ENCODE assay signal across 19 cellular contexts in the genomic region with DNA sequence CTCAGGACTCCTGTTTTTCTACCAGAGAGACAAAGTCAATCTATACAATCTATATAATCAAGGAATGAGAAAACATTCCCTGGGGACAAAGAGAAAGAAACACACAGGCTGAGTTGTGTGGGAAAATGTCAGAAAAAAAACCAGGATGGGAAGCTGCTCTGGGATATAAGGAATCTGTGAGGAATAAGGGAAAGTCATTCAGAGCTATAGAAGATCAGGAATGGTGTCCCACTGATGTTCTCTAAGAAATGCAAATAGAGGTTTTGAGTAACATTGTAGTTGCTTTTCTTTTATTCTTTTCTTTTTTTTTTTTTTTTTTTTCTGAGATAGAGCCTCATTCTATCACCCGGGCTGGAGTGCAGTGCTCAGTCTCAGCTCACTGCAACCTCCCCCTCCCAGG.
A peak's percentile ranks its signal among the peaks of the same experiment; 100 is the strongest.
DNase-seq lines count a peak whose midpoint lies in the region; ATAC-seq, FAIRE-seq and TF ChIP-seq lines count a peak whose summit lies in the region.
"Had no signal": no experiment of that assay in that cellular context is flagged by ENCODE, and none has a peak within 500 bp of the region (broad histone marks: within the 10 kb centered on the region; RNA-seq: fewer than 3 reads in every experiment).

No MANE protein-coding gene starts in this region.

- ATAC-seq in K562 (no peak), GM21390 (IDR thresholded peaks at IDR 0.05; ENCODE audit: unreplicated experiment) (no peak), upper lobe of right lung (no peak), GM18907 (IDR thresholded peaks at IDR 0.05; ENCODE audit: unreplicated experiment) (no peak)

- WGBS in HUES64: 58% methylated on average over 1 of the region's 1 CpG
- WGBS in K562 (ENCODE audit: insufficient coverage, low coverage, missing lambda C conversion rate): no CpG with 5 or more reads among the region's 1 CpG

- in situ Hi-C loops in K562 (cut with MboI): no loop called here

- no peaks in the 10 kb centered on the region for H3K9me1 ChIP-seq in K562 (ENCODE audit: control insufficient read depth, insufficient read depth, low read length)

- POLR2A ChIA-PET in K562 (lab: Yijun Ruan, JAX): no interaction called here

- no peaks in the 10 kb centered on the region for H3K79me2 ChIP-seq in K562 (ENCODE audit: control insufficient read depth, insufficient read depth, low read length)

- TF ChIP-seq EP300 in K562 (IDR thresholded peaks at IDR 0.05; ENCODE audit: low read length): no peak

- 0 out of 2 replicates have a peak, but pooled peaks cover 5% of the 10 kb centered on the region for H3K9me3 ChIP-seq in HUES64 (ENCODE audit: insufficient read depth, low read depth, low read length)
- peaks cover 9% of the 10 kb centered on the region for H3K9me3 ChIP-seq in K562 (replicated peaks; ENCODE audit: control insufficient read depth, insufficient read depth, low read depth, low read length)
- no peaks in the 10 kb centered on the region for H3K9me3 ChIP-seq in upper lobe of right lung
- H3K9me3 ChIP-seq: BE2C had no signal

- H3K9ac ChIP-seq in HUES64 (ENCODE audit: low read depth, low read length): no peak overlapping the region
- 0 out of 4 replicates have a peak overlapping the region, but pooled peaks of 1 of the 2 experiments have one; percentile 22 for H3K9ac ChIP-seq in K562 (ENCODE audit: insufficient read depth in 1 of 2, low read depth in 2 of 2, low read length in 2 of 2)

- no peaks in the 10 kb centered on the region for H3K36me3 ChIP-seq in HUES64 (ENCODE audit: insufficient read depth, low read length)
- no peaks in the 10 kb centered on the region for H3K36me3 ChIP-seq in K562 (ENCODE audit: control insufficient read depth, insufficient read depth, low read length)
- H3K36me3 ChIP-seq in upper lobe of right lung: no peaks in the 10 kb centered on the region
- H3K36me3 ChIP-seq: BE2C had no signal

- peak overlapping the region; percentile 70 for H2AFZ ChIP-seq in K562 (ENCODE audit: low read depth, low read length)

- peak overlapping the region; percentile 81; the same call in 1 of the 2 replicates for H3K27ac ChIP-seq in HUES64 (ENCODE audit: low read depth, low read length)
- peak overlapping the region; percentile 56; the same call in 1 of the 3 replicates for H3K27ac ChIP-seq in K562 (ENCODE audit: extremely low read depth, low read depth, low read length)
- H3K27ac ChIP-seq in upper lobe of right lung: no peak overlapping the region
- H3K27ac ChIP-seq: C4-2B had no signal

- TF ChIP-seq CTCF in K562 (IDR thresholded peaks at IDR 0.05 in 2 of 3, conservative IDR thresholded peaks at IDR 0.05 in 1 of 3; ENCODE audit: insufficient read depth in 2 of 3, low read depth in 1 of 3, low read length in 3 of 3): no peak
- TF ChIP-seq CTCF in upper lobe of right lung (IDR thresholded peaks at IDR 0.05): no peak

- intact Hi-C loops in K562 (cut with micrococcal nuclease) (loop anchor here (10.0 kb wide), 1 partner anchor 311 kb away; no protein-coding TSS in a partner anchor), upper lobe of right lung (cut with DNase I) (no loop called here)

- H3K4me1 ChIP-seq in HUES64 (ENCODE audit: insufficient read depth, low read length) (peaks cover 12% of the 10 kb centered on the region), K562 (replicated peaks in 1 of 2; ENCODE audit: control insufficient read depth in 2 of 2, insufficient read depth in 2 of 2, low read length in 2 of 2) (peaks cover 19 to 60% of the 10 kb centered on the region in 2 experiments), upper lobe of right lung (no peaks in the 10 kb centered on the region)

- no peak for TF ChIP-seq RAD21 in K562 (CRISPR knock-in tag; conservative IDR thresholded peaks at IDR 0.05 in 1 of 2, IDR thresholded peaks at IDR 0.05 in 1 of 2)

- no peak for TF ChIP-seq POLR2A in H54 (IDR thresholded peaks at IDR 0.05; ENCODE audit: low read depth, low read length)
- TF ChIP-seq POLR2A in K562 (conservative IDR thresholded peaks at IDR 0.05): no peak

- CTCF ChIA-PET in K562 (lab: Yijun Ruan, JAX; ENCODE audit: low intra/inter-chr PET ratio): no interaction called here

- H4K20me1 ChIP-seq in K562 (replicated peaks; ENCODE audit: control insufficient read depth, insufficient read depth, low read length): no peaks in the 10 kb centered on the region

- H3K27me3 ChIP-seq in HUES64 (ENCODE audit: insufficient read depth, low read length) (no peaks in the 10 kb centered on the region), K562 (ENCODE audit: control insufficient read depth in 2 of 2, insufficient read depth in 2 of 2, low read length in 2 of 2) (no peaks in the 10 kb centered on the region), upper lobe of right lung (no peaks in the 10 kb centered on the region)
- H3K27me3 ChIP-seq: BE2C had no signal

- H3K4me2 ChIP-seq in K562 (ENCODE audit: insufficient read depth, low read length): peak overlapping the region; percentile 25

- DNase-seq in H54 (ENCODE audit: insufficient read length, low spot score) (no peak), K562 (ENCODE audit: extremely low read depth in 1 of 4, low spot score in 3 of 4) (no peak), iPS DF 19.7 (ENCODE audit: low read depth, low spot score) (peak; percentile 48), upper lobe of right lung (no peak), SW 1271 (lab: John Stamatoyannopoulos, UW) (no peak)
- DNase-seq: BE2C; CD4-positive, alpha-beta memory T cell; DMS153; DMS79 treated with DMSO at 0.1 percent for 48 hours; EL; H7 had no signal

- FAIRE-seq in H54 (lab: Jason Lieb, UNC) (peak; percentile 30), K562 (lab: Jason Lieb, UNC) (no peak)
- FAIRE-seq: A204.1, G401.6, GM12891, GM19239 had no signal

- no TSS peak for BruUV-seq in K562 (replicated peaks; lab: Mats Ljungman, UMichigan)

- no peak overlapping the region for H3K4me3 ChIP-seq in HUES64 (ENCODE audit: low read length)
- H3K4me3 ChIP-seq in K562: no peak overlapping the region
- no peak overlapping the region for H3K4me3 ChIP-seq in upper lobe of right lung

TF ChIP-seq in K562, 482 proteins besides CTCF, POLR2A, EP300 and RAD21:
- TF ChIP-seq, protein P1, sequence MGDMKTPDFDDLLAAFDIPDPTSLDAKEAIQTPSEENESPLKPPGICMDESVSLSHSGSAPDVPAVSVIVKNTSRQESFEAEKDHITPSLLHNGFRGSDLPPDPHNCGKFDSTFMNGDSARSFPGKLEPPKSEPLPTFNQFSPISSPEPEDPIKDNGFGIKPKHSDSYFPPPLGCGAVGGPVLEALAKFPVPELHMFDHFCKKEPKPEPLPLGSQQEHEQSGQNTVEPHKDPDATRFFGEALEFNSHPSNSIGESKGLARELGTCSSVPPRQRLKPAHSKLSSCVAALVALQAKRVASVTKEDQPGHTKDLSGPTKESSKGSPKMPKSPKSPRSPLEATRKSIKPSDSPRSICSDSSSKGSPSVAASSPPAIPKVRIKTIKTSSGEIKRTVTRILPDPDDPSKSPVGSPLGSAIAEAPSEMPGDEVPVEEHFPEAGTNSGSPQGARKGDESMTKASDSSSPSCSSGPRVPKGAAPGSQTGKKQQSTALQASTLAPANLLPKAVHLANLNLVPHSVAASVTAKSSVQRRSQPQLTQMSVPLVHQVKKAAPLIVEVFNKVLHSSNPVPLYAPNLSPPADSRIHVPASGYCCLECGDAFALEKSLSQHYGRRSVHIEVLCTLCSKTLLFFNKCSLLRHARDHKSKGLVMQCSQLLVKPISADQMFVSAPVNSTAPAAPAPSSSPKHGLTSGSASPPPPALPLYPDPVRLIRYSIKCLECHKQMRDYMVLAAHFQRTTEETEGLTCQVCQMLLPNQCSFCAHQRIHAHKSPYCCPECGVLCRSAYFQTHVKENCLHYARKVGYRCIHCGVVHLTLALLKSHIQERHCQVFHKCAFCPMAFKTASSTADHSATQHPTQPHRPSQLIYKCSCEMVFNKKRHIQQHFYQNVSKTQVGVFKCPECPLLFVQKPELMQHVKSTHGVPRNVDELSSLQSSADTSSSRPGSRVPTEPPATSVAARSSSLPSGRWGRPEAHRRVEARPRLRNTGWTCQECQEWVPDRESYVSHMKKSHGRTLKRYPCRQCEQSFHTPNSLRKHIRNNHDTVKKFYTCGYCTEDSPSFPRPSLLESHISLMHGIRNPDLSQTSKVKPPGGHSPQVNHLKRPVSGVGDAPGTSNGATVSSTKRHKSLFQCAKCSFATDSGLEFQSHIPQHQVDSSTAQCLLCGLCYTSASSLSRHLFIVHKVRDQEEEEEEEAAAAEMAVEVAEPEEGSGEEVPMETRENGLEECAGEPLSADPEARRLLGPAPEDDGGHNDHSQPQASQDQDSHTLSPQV (IDR thresholded peaks at IDR 0.05): peak; percentile 2; the same call in 1 of the 2 replicates
- TF ChIP-seq NFRKB (IDR thresholded peaks at IDR 0.05; ENCODE audit: low read depth): 0 out of 2 replicates have a peak, but pooled peaks have one; percentile 48
- no peak for TF ChIP-seq CBX2 (IDR thresholded peaks at IDR 0.05; ENCODE audit: insufficient read depth, low read length, poor library complexity, severe bottlenecking)
